Comparison of ENCODE assay signal across 1 cellular context in genomic region chr5:172156541-172156994, GRCh38.
A peak's percentile ranks its signal among the peaks of the same experiment; 100 is the strongest.
TF ChIP-seq lines count a peak whose summit lies in the region.

No MANE protein-coding gene starts in this region.

TF ChIP-seq in endothelial cell of umbilical vein, 7 proteins besides CTCF, POLR2A, EP300 and RAD21 (continued from another document):
- TF ChIP-seq POLR2AphosphoS5 (IDR thresholded peaks at IDR 0.05; ENCODE audit: insufficient read depth, low read depth, low read length) (peak; percentile 90), JUN (IDR thresholded peaks at IDR 0.05; ENCODE audit: borderline replicate concordance, insufficient read depth, insufficient read length, low read depth) (peak; percentile 59), EZH2 (IDR thresholded peaks at IDR 0.05; ENCODE audit: borderline replicate concordance, low read depth, low read length, severe bottlenecking) (no peak), FOS (IDR thresholded peaks at IDR 0.05; ENCODE audit: borderline replicate concordance, insufficient read depth, low read length) (peak; percentile 62)
- TF ChIP-seq, protein P1, sequence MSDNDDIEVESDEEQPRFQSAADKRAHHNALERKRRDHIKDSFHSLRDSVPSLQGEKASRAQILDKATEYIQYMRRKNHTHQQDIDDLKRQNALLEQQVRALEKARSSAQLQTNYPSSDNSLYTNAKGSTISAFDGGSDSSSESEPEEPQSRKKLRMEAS (IDR thresholded peaks at IDR 0.05; ENCODE audit: insufficient read depth, insufficient read length) = peak; percentile 5
